In genomic region chr3:32392530-32393302, GRCh38 we compare ENCODE assay signal across 8 cellular contexts. TPM values are rescaled to one million over a fixed set of nuclear protein-coding genes. Genes with fewer than 3 reads are reported as not detected.
A peak's percentile ranks its signal among the peaks of the same experiment; 100 is the strongest.
DNase-seq lines count a peak whose midpoint lies in the region; ATAC-seq and TF ChIP-seq lines count a peak whose summit lies in the region.

No MANE protein-coding gene starts in this region.

- H3K9me3 Mint-ChIP-seq in stimulated activated naive CD8-positive, alpha-beta T cell treated with anti-CD3 and anti-CD28 coated beads, Interleukin-15, amount 100 ng/mL, for 72 hours, result no peaks in the 10 kb centered on the region

- intact Hi-C loops in left lung (cut with DNase I), result no loop called here

- ATAC-seq in RWPE2 (ENCODE audit: low read depth), result peak; percentile 40; the same call in 2 of the 3 replicates
- ATAC-seq in left lung, result peak; percentile 77
- ATAC-seq in stimulated activated naive CD8-positive, alpha-beta T cell treated with anti-CD3 and anti-CD28 coated beads, Interleukin-15, amount 100 ng/mL, for 72 hours, result peak; percentile 45
- no peak for ATAC-seq in HG03571 (IDR thresholded peaks at IDR 0.05; ENCODE audit: unreplicated experiment)

- TF ChIP-seq CTCF in RWPE2 (IDR thresholded peaks at IDR 0.05; ENCODE audit: poor library complexity, severe bottlenecking), result no peak
- TF ChIP-seq CTCF in left lung (IDR thresholded peaks at IDR 0.05), result no peak

- no peaks in the 10 kb centered on the region for H3K4me1 ChIP-seq in RWPE2 (ENCODE audit: insufficient read depth, poor library complexity, severe bottlenecking)
- H3K4me1 ChIP-seq in left lung, result peaks cover 0 to 54% of the 10 kb centered on the region in 2 donors

- H3K27ac Mint-ChIP-seq in stimulated activated naive CD8-positive, alpha-beta T cell treated with anti-CD3 and anti-CD28 coated beads, Interleukin-15, amount 100 ng/mL, for 72 hours, result peak overlapping the region; percentile 96 to 97

- no peaks in the 10 kb centered on the region for H3K27me3 ChIP-seq in RWPE2 (ENCODE audit: insufficient read depth, poor library complexity, severe bottlenecking)
- no peaks in the 10 kb centered on the region for H3K27me3 ChIP-seq in left lung

- H3K4me1 Mint-ChIP-seq in stimulated activated naive CD8-positive, alpha-beta T cell treated with anti-CD3 and anti-CD28 coated beads, Interleukin-15, amount 100 ng/mL, for 72 hours, result peaks cover 64% of the 10 kb centered on the region

- H3K27ac ChIP-seq in RWPE2 (ENCODE audit: poor library complexity, severe bottlenecking), result peak overlapping the region; percentile 31
- peak overlapping the region; percentile 87 to 96 for H3K27ac ChIP-seq in left lung

- H3K9me3 ChIP-seq in RWPE2 (ENCODE audit: severe bottlenecking), result no peaks in the 10 kb centered on the region
- H3K9me3 ChIP-seq in left lung, result no peaks in the 10 kb centered on the region

- no peaks in the 10 kb centered on the region for H3K27me3 Mint-ChIP-seq in stimulated activated naive CD8-positive, alpha-beta T cell treated with anti-CD3 and anti-CD28 coated beads, Interleukin-15, amount 100 ng/mL, for 72 hours

- H3K4me3 Mint-ChIP-seq in stimulated activated naive CD8-positive, alpha-beta T cell treated with anti-CD3 and anti-CD28 coated beads, Interleukin-15, amount 100 ng/mL, for 72 hours, result peak overlapping the region; percentile 89 to 100

- H3K36me3 ChIP-seq in RWPE2 (ENCODE audit: low read depth) (no peaks in the 10 kb centered on the region), left lung (no peaks in the 10 kb centered on the region)

- peak; percentile 18 for DNase-seq in DMS53 (lab: John Stamatoyannopoulos, UW)
- DNase-seq in DMS53 treated with DMSO at 0.1 percent for 48 hours (lab: John Stamatoyannopoulos, UW; ENCODE audit: unreplicated experiment), result no peak
- no peak for DNase-seq in RWPE2 (ENCODE audit: low spot score)
- peak; percentile 61 for DNase-seq in cerebellar cortex (ENCODE audit: low spot score)
- DNase-seq in left lung, result peak in 1 of 2 donors; percentile 68
- peak in 1 of 2 donors; percentile 51 for DNase-seq in stimulated activated naive CD8-positive, alpha-beta T cell treated with anti-CD3 and anti-CD28 coated beads, Interleukin-15, amount 100 ng/mL, for 72 hours
- no peak for DNase-seq in germinal center (ENCODE audit: low spot score)

- H3K4me3 ChIP-seq in RWPE2 (ENCODE audit: severe bottlenecking) (peak overlapping the region; percentile 70), left lung (peak overlapping the region; percentile 90 to 91)

RNA-seq across cellular contexts. Expression of gene CMTM7, which starts 1.1 kb away (rescaled TPM):
- 10 to 100 TPM; 46.7 to 50.4 TPM for total RNA-seq in left lung

Comparison
In these comparisons a context has a peak if more than half of its experiments do, and no peak if none do; other contexts are left out.
1. DNase-seq: peak in DMS53 (single experiment) and cerebellar cortex (single experiment); none in DMS53 treated with DMSO at 0.1 percent for 48 hours (single experiment), RWPE2 (single experiment) and germinal center (single experiment).